ENCODE assay signal across 18 cellular contexts in the genomic region with DNA sequence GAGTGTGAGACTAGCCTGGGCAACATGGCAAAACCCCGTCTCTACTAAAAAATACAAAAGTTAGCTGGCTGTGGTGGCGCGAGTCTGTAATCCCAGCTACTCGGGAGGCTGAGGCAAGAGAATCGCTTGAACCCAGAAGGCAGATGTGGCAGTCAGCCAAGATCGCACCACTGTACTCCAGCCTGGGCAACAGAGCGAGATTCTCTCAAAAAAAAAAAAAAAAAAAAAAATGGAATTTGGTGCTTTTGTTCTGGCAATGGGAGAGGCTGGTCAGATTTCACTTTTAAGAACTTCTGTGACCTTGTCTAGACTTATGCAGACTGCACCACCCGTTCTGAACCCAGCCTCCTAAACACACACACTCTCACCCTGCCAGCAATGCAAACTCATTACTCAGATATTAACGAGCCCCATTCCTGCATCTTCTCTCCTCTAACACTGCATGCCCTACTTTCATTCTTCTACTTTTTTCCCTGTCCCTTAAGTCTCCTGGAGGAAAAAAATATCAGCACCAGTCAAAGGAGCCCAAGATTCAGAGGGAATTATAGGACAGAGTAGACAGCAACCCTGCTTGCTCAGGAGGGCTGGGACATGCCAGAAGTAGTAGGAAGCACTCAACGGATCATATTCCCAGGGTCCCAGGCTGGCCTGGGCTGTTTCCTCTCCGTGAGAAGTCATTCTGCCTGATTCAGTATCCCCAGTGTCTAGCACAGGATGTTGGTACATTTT. TPM values are rescaled to one million over a fixed set of nuclear protein-coding genes. Genes with fewer than 3 reads are reported as not detected.
DNase-seq lines count a peak whose midpoint lies in the region; ATAC-seq and TF ChIP-seq lines count a peak whose summit lies in the region.
"Had no signal": no experiment of that assay in that cellular context is flagged by ENCODE, and none has a peak within 500 bp of the region (broad histone marks: within the 10 kb centered on the region; RNA-seq: fewer than 3 reads in every experiment).

No MANE protein-coding gene starts in this region.

- H3K27me3 Mint-ChIP-seq in nephron progenitor cell (ENCODE audit: low read depth, poor library complexity) = peaks cover 8% of the 10 kb centered on the region

- H3K4me3 ChIP-seq in right cardiac atrium (ENCODE audit: low read length) = no peak overlapping the region
- H3K4me3 ChIP-seq in esophagus squamous epithelium = peak overlapping the region in 1 of 4 donors; percentile 1
- H3K4me3 ChIP-seq: A549 had no signal

- peaks cover 42% of the 10 kb centered on the region for H3K4me1 Mint-ChIP-seq in nephron progenitor cell
- H3K4me1 Mint-ChIP-seq: T-helper 17 cell had no signal

- no peak for TF ChIP-seq POLR2A in esophagus squamous epithelium (IDR thresholded peaks at IDR 0.05)

- no peak overlapping the region for H3K27ac ChIP-seq in right cardiac atrium (ENCODE audit: low read length)
- H3K27ac ChIP-seq in esophagus squamous epithelium = peak overlapping the region in 3 of 4 donors; percentile 12 to 94 (median 42)
- H3K27ac ChIP-seq: A549 had no signal

- peaks cover 5% of the 10 kb centered on the region for H3K9me3 Mint-ChIP-seq in nephron progenitor cell
- H3K9me3 Mint-ChIP-seq: natural killer cell, type B pancreatic cell had no signal

- peaks cover 13% of the 10 kb centered on the region for H3K4me1 ChIP-seq in right cardiac atrium (ENCODE audit: control insufficient read depth, insufficient read depth, low read length)
- peaks cover 0 to 85% (median 13%) of the 10 kb centered on the region in 3 donors for H3K4me1 ChIP-seq in esophagus squamous epithelium
- H3K4me1 ChIP-seq: A549 had no signal

- peaks cover 0 to 14% (median 7%) of the 10 kb centered on the region in 3 donors for H3K36me3 ChIP-seq in esophagus squamous epithelium

- intact Hi-C loops in right cardiac atrium (cut with DNase I) = no loop called here
- intact Hi-C loops in cardiac septum (cut with DNase I) = no loop called here
- intact Hi-C loops in esophagus squamous epithelium (cut with DNase I) = no loop called here

- peaks cover 44% of the 10 kb centered on the region for H3K36me3 Mint-ChIP-seq in nephron progenitor cell (ENCODE audit: low read depth)
- H3K36me3 Mint-ChIP-seq: natural killer cell had no signal

- H3K27ac Mint-ChIP-seq in nephron progenitor cell = no peak overlapping the region
- H3K27ac Mint-ChIP-seq: natural killer cell, T-helper 17 cell had no signal

- DNase-seq in right cardiac atrium = peak in 2 of 3 donors; percentile 36 to 66
- no peak for DNase-seq in cardiac septum (ENCODE audit: low spot score)
- no peak for DNase-seq in esophagus squamous epithelium (lab: John Stamatoyannopoulos, UW)
- DNase-seq in nephron progenitor cell = no peak
- DNase-seq in NCI-H1694 treated with DMSO at 0.1 percent for 48 hours (lab: John Stamatoyannopoulos, UW) = no peak
- no peak for DNase-seq in SHP77 treated with DMSO at 0.1 percent for 48 hours (lab: John Stamatoyannopoulos, UW)
- DNase-seq in effector CD4-positive, alpha-beta T cell = no peak
- DNase-seq in NK-92 treated with Interleukin-12 subunit alpha and Interleukin-12 subunit beta, amount 100 ng/mL, for 24 hours (lab: John Stamatoyannopoulos, UW) = no peak
- DNase-seq: activated CD4-positive, alpha-beta T cell treated with anti-CD3 and anti-CD28 coated beads, Interleukin-2, amount 50 U/mL, for 48 hours; activated gamma-delta T cell; caudate nucleus; natural killer cell; NCI-H1048; NCI-H510A treated with DMSO at 0.1 percent for 48 hours; T-helper 17 cell had no signal

- ATAC-seq in right cardiac atrium = no peak
- ATAC-seq: A549, esophagus mucosa, natural killer cell, T-helper 17 cell had no signal

- H3K9me3 ChIP-seq in right cardiac atrium (ENCODE audit: control insufficient read depth, low read length) = no peaks in the 10 kb centered on the region
- H3K9me3 ChIP-seq in esophagus squamous epithelium = no peaks in the 10 kb centered on the region
- H3K9me3 ChIP-seq: A549 had no signal

- H3K27me3 ChIP-seq in right cardiac atrium (ENCODE audit: control insufficient read depth, insufficient read depth) = no peaks in the 10 kb centered on the region
- H3K27me3 ChIP-seq in esophagus squamous epithelium = peaks cover 0 to 5% (median 0%) of the 10 kb centered on the region in 4 donors

- TF ChIP-seq CTCF in esophagus squamous epithelium (IDR thresholded peaks at IDR 0.05) = no peak
- TF ChIP-seq CTCF in nephron progenitor cell (IDR thresholded peaks at IDR 0.05) = no peak

- peak overlapping the region; percentile 10 for H3K4me3 Mint-ChIP-seq in nephron progenitor cell
- H3K4me3 Mint-ChIP-seq: natural killer cell, T-helper 17 cell, type B pancreatic cell had no signal

- 68% methylated on average over 11 of the region's 11 CpGs for WGBS in right cardiac atrium
- 64 to 74% methylated on average over 11 of the region's 11 CpGs for WGBS in esophagus squamous epithelium, 2 donors

RNA-seq across cellular contexts. Expression of gene MOCS1, which starts 4.4 kb away (rescaled TPM):
- 10 to 100 TPM; 17.2 to 24.1 (median 21.9) TPM for total RNA-seq in right cardiac atrium
- 22.4 TPM for polyA plus RNA-seq in right cardiac atrium
- 22.1 TPM for total RNA-seq in cardiac septum
- 10 to 100 TPM in 2 of 4 donors, 1 to 10 TPM in 2; 5.0 to 12.0 (median 8.4) TPM for total RNA-seq in esophagus squamous epithelium

Comparison
In these comparisons a context has a peak if more than half of its experiments do, and no peak if none do; other contexts are left out.
1. DNase-seq: peak in right cardiac atrium (2 of 3); none in cardiac septum (single experiment), esophagus squamous epithelium (single experiment), nephron progenitor cell (single experiment), NCI-H1694 treated with DMSO at 0.1 percent for 48 hours (single experiment), SHP77 treated with DMSO at 0.1 percent for 48 hours (single experiment), effector CD4-positive, alpha-beta T cell (single experiment) and NK-92 treated with Interleukin-12 subunit alpha and Interleukin-12 subunit beta, amount 100 ng/mL, for 24 hours (single experiment).